25 cellular contexts compared by ENCODE assay signal in the genomic region with DNA sequence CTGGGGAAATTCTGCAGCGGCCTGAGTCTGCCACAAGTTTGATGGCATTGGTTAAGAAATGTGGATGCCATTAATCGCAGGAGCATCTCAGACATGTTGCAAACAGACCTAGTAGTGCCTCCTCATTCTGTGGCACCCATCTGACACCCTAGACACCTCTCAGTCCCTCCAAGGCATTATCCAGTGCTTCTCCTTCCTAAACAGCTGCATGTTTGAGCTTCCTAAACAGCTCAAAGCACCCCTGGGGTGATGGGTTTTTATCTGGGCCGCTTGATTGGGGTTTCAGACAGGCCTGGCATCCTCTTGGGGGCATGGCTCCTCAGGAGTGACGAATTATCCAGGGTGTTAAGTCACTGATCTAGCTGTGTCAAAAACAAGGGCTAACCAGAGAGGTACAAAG. TPM values are rescaled to one million over a fixed set of nuclear protein-coding genes. Genes with fewer than 3 reads are reported as not detected.
DNase-seq lines count a peak whose midpoint lies in the region; ATAC-seq, FAIRE-seq and TF ChIP-seq lines count a peak whose summit lies in the region.
"Had no signal": no experiment of that assay in that cellular context is flagged by ENCODE, and none has a peak within 500 bp of the region (broad histone marks: within the 10 kb centered on the region; RNA-seq: fewer than 3 reads in every experiment).

No MANE protein-coding gene starts in this region.

- H3K36me3 ChIP-seq in A673 (ENCODE audit: insufficient read depth, low read length, poor library complexity, severe bottlenecking): no peaks in the 10 kb centered on the region
- H3K36me3 ChIP-seq: breast epithelium, colonic mucosa, right lobe of liver had no signal

- H3K9me3 ChIP-seq in A673 (ENCODE audit: low read depth, low read length, poor library complexity, severe bottlenecking): no peaks in the 10 kb centered on the region
- H3K9me3 ChIP-seq: A549, breast epithelium, colonic mucosa, right lobe of liver had no signal

- TF ChIP-seq POLR2A in NB4 (IDR thresholded peaks at IDR 0.05; ENCODE audit: extremely low read depth, insufficient read length): no peak

- BruUV-seq in A673 (replicated peaks; lab: Mats Ljungman, UMichigan): no TSS peak

- no peak for ATAC-seq in HG03196 (IDR thresholded peaks at IDR 0.05; ENCODE audit: unreplicated experiment)
- ATAC-seq: A549, right lobe of liver, SK-N-SH treated with all-trans-retinoic acid at 6 μM for 48 hours had no signal

- POLR2A ChIA-PET in A673 (lab: Charles Lee; ENCODE audit: low non-redundant PET): interaction anchor here (0.5 kb wide), 1 partner anchor 228 kb away, joined by 4 read pairs; no protein-coding TSS in a partner anchor

- peak; percentile 34 for DNase-seq in A673 (ENCODE audit: low spot score)
- peak; percentile 54 for DNase-seq in NB4 (ENCODE audit: low read depth)
- peak; percentile 6 for DNase-seq in iPS-NIHi7 (ENCODE audit: extremely low spot score)
- DNase-seq in NCI-H345 treated with DMSO at 0.1 percent for 48 hours (lab: John Stamatoyannopoulos, UW; ENCODE audit: unreplicated experiment): no peak
- no peak for DNase-seq in G401 (ENCODE audit: low spot score)
- no peak for DNase-seq in RCC 7860 (ENCODE audit: low spot score)
- DNase-seq: activated B cell treated with CpG ODN at 0.5 μM for 24 hours; activated CD4-positive, alpha-beta T cell treated with anti-CD3 and anti-CD28 coated beads, Interleukin-2, amount 50 U/mL, for 4 hours; activated effector memory CD4-positive, alpha-beta T cell treated with anti-CD3 and anti-CD28 coated beads, Interleukin-2, amount 50 U/mL, for 16 hours; C1 segment of cervical spinal cord; colonic mucosa; kidney glomerular epithelial cell; NCI-H1436 treated with DMSO at 0.1 percent for 48 hours; NCI-H526; stimulated activated CD4-positive, alpha-beta T cell treated with anti-CD3 and anti-CD28 coated beads, Interleukin-15, amount 100 ng/mL, for 24 hours; stimulated activated CD8-positive, alpha-beta memory T cell treated with anti-CD3 and anti-CD28 coated beads, Interleukin-4, amount 100 ng/mL, for 48 hours; T-helper 9 cell had no signal

- no peak for TF ChIP-seq CTCF in A673 (conservative IDR thresholded peaks at IDR 0.05; ENCODE audit: low read depth, low read length)
- TF ChIP-seq CTCF in NB4 (IDR thresholded peaks at IDR 0.05; ENCODE audit: low read depth, low read length): no peak

- peaks cover 19% of the 10 kb centered on the region for H3K4me1 ChIP-seq in A673 (ENCODE audit: insufficient read depth, low read length, poor library complexity, severe bottlenecking)
- H3K4me1 ChIP-seq: A549, breast epithelium, colonic mucosa, parathyroid adenoma had no signal

- H3K27me3 ChIP-seq in A673 (replicated peaks; ENCODE audit: insufficient read depth, low read depth, low read length, poor library complexity): no peaks in the 10 kb centered on the region
- H3K27me3 ChIP-seq: breast epithelium, right lobe of liver had no signal

- no peak overlapping the region for H3K4me3 ChIP-seq in A673 (ENCODE audit: low read depth, low read length, poor library complexity, severe bottlenecking)
- H3K4me3 ChIP-seq in GM08714 (ENCODE audit: low read length): peak overlapping the region; percentile 74; the same call in 1 of the 2 replicates
- peak overlapping the region; percentile 72 for H3K4me3 ChIP-seq in NB4 (ENCODE audit: low read depth, low read length)
- H3K4me3 ChIP-seq: A549, breast epithelium, colonic mucosa, right lobe of liver had no signal

- CTCF ChIA-PET in A673 (lab: Charles Lee): no interaction called here

- intact Hi-C loops in A673 (cut with micrococcal nuclease; ENCODE audit: unreplicated experiment): loop anchor here (5.0 kb wide), 1 partner anchor 43 kb away; no protein-coding TSS in a partner anchor

- no peak overlapping the region for H3K27ac ChIP-seq in A673 (ENCODE audit: low read depth, low read length, poor library complexity, severe bottlenecking)
- H3K27ac ChIP-seq: A549, breast epithelium, RWPE1 had no signal

- in situ Hi-C loops in G401 (cut with HindIII; ENCODE audit: low sequenced_read_pairs): no loop called here

- FAIRE-seq in RCC 7860 (lab: Jason Lieb, UNC): no peak
- FAIRE-seq: A549 had no signal

RNA-seq across cellular contexts. Expression of a gene that starts 1.8 kb away (rescaled TPM):
- 0.15 TPM in 1 of 2 replicates, not detected in the other for total RNA-seq in A673 (2021)
- 7.9 and 20.7 TPM in 2 replicates for total RNA-seq in G401 (2014; rRNA removed; shearing (Covaris generic))
- total RNA-seq: activated B cell treated with CpG ODN at 0.5 μM for 24 hours had no signal

Comparison
In these comparisons a context has a peak if more than half of its experiments do, and no peak if none do; other contexts are left out.
1. DNase-seq: peak in A673 (single experiment), NB4 (single experiment) and iPS-NIHi7 (single experiment); none in NCI-H345 treated with DMSO at 0.1 percent for 48 hours (single experiment), G401 (single experiment) and RCC 7860 (single experiment).